Comparison of ENCODE assay signal across 25 cellular contexts in the genomic region with DNA sequence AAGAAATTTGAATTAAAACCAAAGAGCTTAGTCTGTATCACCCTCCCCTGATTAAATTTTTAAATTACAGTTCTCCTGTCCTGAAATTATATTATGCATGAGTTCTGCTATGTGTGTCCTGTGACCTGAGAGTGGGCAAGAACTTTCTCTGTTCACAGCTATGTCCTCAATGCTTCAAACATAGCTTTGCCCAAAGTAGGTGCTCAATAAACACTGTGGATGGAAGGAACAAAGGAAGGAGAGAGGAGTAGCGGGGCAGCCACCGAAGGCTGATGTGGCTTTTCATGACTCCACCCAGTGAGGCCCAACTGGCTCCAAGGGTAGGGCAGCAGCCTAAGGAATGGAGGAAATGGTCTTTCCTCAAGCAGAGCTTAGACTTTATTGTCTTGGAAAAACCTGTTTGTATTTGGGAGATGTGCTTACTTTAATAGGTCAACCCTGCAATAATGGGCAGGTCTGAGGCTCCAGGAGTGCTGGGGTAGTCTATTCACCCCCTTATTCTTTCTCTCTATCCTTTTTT.
"Had no signal": no experiment of that assay in that cellular context is flagged by ENCODE, and none has a peak within 500 bp of the region (broad histone marks: within the 10 kb centered on the region; RNA-seq: fewer than 3 reads in every experiment).

No MANE protein-coding gene starts in this region.

- H3K27ac Mint-ChIP-seq: dendritic cell treated with granulocyte-macrophage colony-stimulating factor and Interleukin-4, amounts not matched to agents 40 ng/mL and 50 ng/mL, for 4 days; endodermal cell; immature natural killer cell; naive thymus-derived CD8-positive, alpha-beta T cell; stimulated activated naive B cell treated with anti-CD40 and anti-IgM and Interleukin-4, amounts not matched to agents 10 μg/mL and 1 μg/mL and 100 μg/mL, for 72 hours; stimulated activated naive CD8-positive, alpha-beta T cell treated with anti-CD3 and anti-CD28 coated beads, Interleukin-15, Interleukin-2, amounts not matched to agents 100 ng/mL and 50 ng/mL, for 24 hours had no signal

- H3K9me3 ChIP-seq: colonic mucosa, lower lobe of right lung, ovary, psoas muscle, thoracic aorta, tibial nerve, upper lobe of left lung had no signal

- H3K4me1 Mint-ChIP-seq: stimulated activated naive B cell treated with anti-CD40 and anti-IgM and Interleukin-4, amounts not matched to agents 10 μg/mL and 1 μg/mL and 100 μg/mL, for 72 hours had no signal

- H3K9me3 Mint-ChIP-seq: dendritic cell treated with granulocyte-macrophage colony-stimulating factor and Interleukin-4, amounts not matched to agents 40 ng/mL and 50 ng/mL, for 4 days; endodermal cell; immature natural killer cell; naive thymus-derived CD8-positive, alpha-beta T cell; stimulated activated naive CD8-positive, alpha-beta T cell treated with anti-CD3 and anti-CD28 coated beads, Interleukin-15, Interleukin-2, amounts not matched to agents 100 ng/mL and 50 ng/mL, for 24 hours had no signal

- H3K36me3 ChIP-seq: colonic mucosa, lower lobe of right lung, ovary, thoracic aorta, tibial nerve, upper lobe of left lung had no signal

- H3K27me3 ChIP-seq: colonic mucosa, ovary, tibial nerve, upper lobe of left lung had no signal

- H3K4me3 Mint-ChIP-seq: dendritic cell treated with granulocyte-macrophage colony-stimulating factor and Interleukin-4, amounts not matched to agents 40 ng/mL and 50 ng/mL, for 4 days; endodermal cell; immature natural killer cell; naive thymus-derived CD8-positive, alpha-beta T cell; stimulated activated naive B cell treated with anti-CD40 and anti-IgM and Interleukin-4, amounts not matched to agents 10 μg/mL and 1 μg/mL and 100 μg/mL, for 72 hours; stimulated activated naive CD8-positive, alpha-beta T cell treated with anti-CD3 and anti-CD28 coated beads, Interleukin-15, Interleukin-2, amounts not matched to agents 100 ng/mL and 50 ng/mL, for 24 hours had no signal

- H3K4me3 ChIP-seq: colonic mucosa, lower lobe of right lung, ovary, psoas muscle, thoracic aorta, tibial nerve, upper lobe of left lung had no signal

- H3K27ac ChIP-seq: colonic mucosa, lower lobe of right lung, ovary, psoas muscle, thoracic aorta, tibial nerve, upper lobe of left lung had no signal

- FAIRE-seq: frontal cortex, small intestine, urothelium cell line had no signal

- ATAC-seq: left ventricle myocardium superior; lower lobe of right lung; naive thymus-derived CD8-positive, alpha-beta T cell; psoas muscle; right cardiac atrium; stimulated activated naive B cell treated with anti-CD40 and anti-IgM and Interleukin-4, amounts not matched to agents 10 μg/mL and 1 μg/mL and 100 μg/mL, for 72 hours had no signal

- DNase-seq: colonic mucosa; effector CD8-positive, alpha-beta T cell; endodermal cell; hypothalamus; immature natural killer cell; islet precursor cell; kidney glomerular epithelial cell; left ventricle myocardium superior; lower lobe of right lung; naive thymus-derived CD8-positive, alpha-beta T cell; occipital lobe; ovary; psoas muscle; right cardiac atrium; stimulated activated CD4-positive, alpha-beta T cell treated with anti-CD3 and anti-CD28 coated beads, Interleukin-15, amount 100 ng/mL, for 24 hours; stimulated activated CD4-positive, alpha-beta T cell treated with anti-CD3 and anti-CD28 coated beads, Interleukin-2, amount 100 ng/mL, for 48 hours; stimulated activated naive B cell treated with anti-CD40 and anti-IgM and Interleukin-4, amounts not matched to agents 10 μg/mL and 1 μg/mL and 100 μg/mL, for 72 hours; upper lobe of left lung had no signal

- H3K4me1 ChIP-seq: colonic mucosa, lower lobe of right lung, psoas muscle, tibial nerve had no signal

- H3K36me3 Mint-ChIP-seq: immature natural killer cell; naive thymus-derived CD8-positive, alpha-beta T cell had no signal
